10 cellular contexts compared by ENCODE assay signal in the genomic region with DNA sequence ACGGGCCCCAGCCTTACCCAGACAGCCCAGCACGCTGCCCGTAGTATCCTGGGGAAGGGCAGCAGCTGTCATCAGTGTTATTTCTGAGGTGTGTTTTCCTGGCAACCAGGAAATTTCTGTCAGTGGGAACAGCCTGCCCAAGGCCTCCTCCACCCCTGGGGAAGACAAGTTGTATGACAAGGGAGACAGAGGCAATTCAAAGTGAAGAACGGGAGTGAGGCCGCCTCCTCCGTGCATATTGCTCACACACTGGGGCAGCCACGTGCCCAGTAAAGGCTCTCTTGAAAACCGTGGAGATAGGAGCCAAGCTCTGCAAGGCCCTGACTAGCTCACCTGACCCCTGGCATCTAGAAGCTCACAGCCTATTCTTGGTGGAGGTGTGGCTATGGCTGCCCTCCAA. TPM values are rescaled to one million over a fixed set of nuclear protein-coding genes. Genes with fewer than 3 reads are reported as not detected.
DNase-seq lines count a peak whose midpoint lies in the region; ATAC-seq, FAIRE-seq and TF ChIP-seq lines count a peak whose summit lies in the region.
"Had no signal": no experiment of that assay in that cellular context is flagged by ENCODE, and none has a peak within 500 bp of the region (broad histone marks: within the 10 kb centered on the region; RNA-seq: fewer than 3 reads in every experiment).

No MANE protein-coding gene starts in this region.

- TF ChIP-seq CTCF in OCI-LY1 (IDR thresholded peaks at IDR 0.05; ENCODE audit: low read length) (no peak), bronchial epithelial cell (IDR thresholded peaks at IDR 0.05; ENCODE audit: insufficient read depth, low read length, severe bottlenecking) (no peak), spleen (IDR thresholded peaks at IDR 0.05 in 8 of 11, conservative IDR thresholded peaks at IDR 0.05 in 3 of 11) (no peak), brain microvascular endothelial cell (IDR thresholded peaks at IDR 0.05; ENCODE audit: low read depth, low read length, missing control alignments) (no peak)

- DNase-seq in bronchial epithelial cell (ENCODE audit: low read depth) (peak; percentile 71), spleen (no peak), brain microvascular endothelial cell (no peak), T-helper 17 cell (no peak)
- DNase-seq: GDM1, NCI-H1092 treated with DMSO at 0.1 percent for 48 hours had no signal

- H3K27me3 ChIP-seq in OCI-LY1 (ENCODE audit: insufficient read depth, low read length) (0 out of 2 replicates have a peak, but pooled peaks cover 9% of the 10 kb centered on the region), bronchial epithelial cell (ENCODE audit: control insufficient read depth, insufficient read depth, low read length) (no peaks in the 10 kb centered on the region), layer of hippocampus (ENCODE audit: control insufficient read depth, insufficient read depth, low read length) (no peaks in the 10 kb centered on the region), spleen (replicated peaks in 1 of 7) (no peaks in the 10 kb centered on the region), brain microvascular endothelial cell (replicated peaks) (no peaks in the 10 kb centered on the region)

- H3K27ac ChIP-seq in OCI-LY1 (ENCODE audit: low read depth, low read length, poor library complexity, severe bottlenecking) = peak overlapping the region; percentile 65
- peak overlapping the region; percentile 97 for H3K27ac ChIP-seq in layer of hippocampus (ENCODE audit: low read depth, low read length)
- H3K27ac ChIP-seq in spleen = peak overlapping the region in 5 of 8 donors; percentile 48 to 72 (median 65)
- no peak overlapping the region for H3K27ac ChIP-seq in brain microvascular endothelial cell

- H3K9ac ChIP-seq in OCI-LY1 (ENCODE audit: low read length) = peak overlapping the region; percentile 4; the same call in 1 of the 2 replicates

- H3K4me1 ChIP-seq in OCI-LY1 (ENCODE audit: insufficient read depth, low read length, severe bottlenecking) = peaks cover 18% of the 10 kb centered on the region
- H3K4me1 ChIP-seq in spleen = peaks cover 38 to 97% (median 76%) of the 10 kb centered on the region in 6 donors

- H3K4me3 Mint-ChIP-seq in T-helper 17 cell = no peak overlapping the region

- H3K36me3 Mint-ChIP-seq in T-helper 17 cell (ENCODE audit: low read depth) = no peaks in the 10 kb centered on the region

- FAIRE-seq in bronchial epithelial cell (lab: Jason Lieb, UNC) = peak; percentile 84

- H3F3A ChIP-seq in OCI-LY1 (ENCODE audit: insufficient read depth, low read length) = no peaks in the 10 kb centered on the region

- TF ChIP-seq POLR2A in spleen (IDR thresholded peaks at IDR 0.05) = no peak

- 53 to 69% (median 67%) methylated on average over 8 of the region's 8 CpGs for WGBS in spleen, 5 donors

- no peak overlapping the region for H3K27ac Mint-ChIP-seq in T-helper 17 cell

- in situ Hi-C loops in brain microvascular endothelial cell (cut with HindIII; ENCODE audit: low pct_ligation_motif_present, low sequenced_read_pairs) = no loop called here

- H4K20me1 ChIP-seq in OCI-LY1 (ENCODE audit: insufficient read depth, low read length) = no peaks in the 10 kb centered on the region

- H3K79me2 ChIP-seq in OCI-LY1 (ENCODE audit: insufficient read depth, low read length) = no peaks in the 10 kb centered on the region

- H3K9me3 ChIP-seq in OCI-LY1 (ENCODE audit: low read length) (no peaks in the 10 kb centered on the region), spleen (no peaks in the 10 kb centered on the region), T-helper 17 cell (ENCODE audit: control insufficient read depth, low read length, poor library complexity, severe bottlenecking) (no peaks in the 10 kb centered on the region)

- ATAC-seq in GM18517 (IDR thresholded peaks at IDR 0.05; ENCODE audit: unreplicated experiment) (no peak), HG02678 (IDR thresholded peaks at IDR 0.05; ENCODE audit: unreplicated experiment) (no peak), T-helper 17 cell (no peak)

- no peak overlapping the region for H2AFZ ChIP-seq in OCI-LY1 (ENCODE audit: low read length)

- intact Hi-C loops in spleen (cut with DNase I; ENCODE audit: low total_unique reads) = no loop called here

- H3K36me3 ChIP-seq in OCI-LY1 (ENCODE audit: insufficient read depth, low read length) = no peaks in the 10 kb centered on the region
- H3K36me3 ChIP-seq in bronchial epithelial cell (ENCODE audit: control insufficient read depth, insufficient read depth, low read length) = peaks cover 5% of the 10 kb centered on the region
- no peaks in the 10 kb centered on the region for H3K36me3 ChIP-seq in spleen
- no peaks in the 10 kb centered on the region for H3K36me3 ChIP-seq in brain microvascular endothelial cell (replicated peaks)

- H3K4me1 Mint-ChIP-seq in T-helper 17 cell = peaks cover 23% of the 10 kb centered on the region

- H3K9me2 ChIP-seq in OCI-LY1 (ENCODE audit: low read depth, low read length) = no peaks in the 10 kb centered on the region

- H3K4me2 ChIP-seq in OCI-LY1 (ENCODE audit: low read length) = peak overlapping the region; percentile 35; the same call in 1 of the 2 replicates

- H3K4me3 ChIP-seq in OCI-LY1 (ENCODE audit: low read depth, low read length, poor library complexity, severe bottlenecking) (no peak overlapping the region), bronchial epithelial cell (ENCODE audit: low read depth, low read length) (no peak overlapping the region), spleen (no peak overlapping the region), brain microvascular endothelial cell (ENCODE audit: low read depth, low read length) (no peak overlapping the region)

- H3K27me3 Mint-ChIP-seq in T-helper 17 cell = no peaks in the 10 kb centered on the region

RNA-seq across cellular contexts. Expression of gene RAI1, which starts 57.6 kb away (rescaled TPM):
- total RNA-seq in bronchial epithelial cell (7.4 and 8.8 TPM in 2 replicates), spleen (10 to 100 TPM; 28.9 to 61.9 (median 40.3) TPM), T-helper 17 cell (10 to 100 TPM; 18.4 to 18.6 TPM)
- 10 to 100 TPM in 1 of 3 donors, 1 to 10 TPM in 2; 5.4 to 19.7 (median 6.1) TPM for polyA plus RNA-seq in spleen
